ENCODE assay signal across 20 cellular contexts in genomic region chr5:179812135-179812825, GRCh38. TPM values are rescaled to one million over a fixed set of nuclear protein-coding genes. Genes with fewer than 3 reads are reported as not detected.
DNase-seq lines count a peak whose midpoint lies in the region; ATAC-seq and TF ChIP-seq lines count a peak whose summit lies in the region.
"Had no signal": no experiment of that assay in that cellular context is flagged by ENCODE, and none has a peak within 500 bp of the region (broad histone marks: within the 10 kb centered on the region; RNA-seq: fewer than 3 reads in every experiment).

No MANE protein-coding gene starts in this region.

- ATAC-seq in HG02852 (IDR thresholded peaks at IDR 0.05; ENCODE audit: unreplicated experiment): no peak
- ATAC-seq in aorta (ENCODE audit: low FRiP score): no peak

- H3K27ac ChIP-seq in osteoblast (ENCODE audit: low read depth, low read length) (no peak overlapping the region), aorta (ENCODE audit: low read depth in 1 of 2, low read length in 2 of 2) (no peak overlapping the region)
- H3K27ac ChIP-seq: SK-N-MC had no signal

- no peaks in the 10 kb centered on the region for H3K79me2 ChIP-seq in osteoblast (ENCODE audit: insufficient read depth, low read length)

- intact Hi-C loops in aorta (cut with DNase I): no loop called here

- DNase-seq in ELF-1 (ENCODE audit: low read depth, low spot score) (peak; percentile 3), G401 (ENCODE audit: low spot score) (peak; percentile 98), cerebellum (ENCODE audit: low spot score) (peak; percentile 83), osteoblast (ENCODE audit: insufficient read length, low spot score, missing footprints) (peak; percentile 9), T-helper 2 cell (no peak), aorta (no peak)
- no peak for DNase-seq in activated effector memory CD4-positive, alpha-beta T cell treated with anti-CD3 and anti-CD28 coated beads, Interleukin-2, amount 50 U/mL, for 16 hours
- DNase-seq: CD4-positive, alpha-beta memory T cell; DND-41; Karpas-422; NCI-H1092; NCI-H1436; NCI-H187 treated with DMSO at 0.1 percent for 48 hours; NCI-H524 treated with DMSO at 0.1 percent for 48 hours; NCI-H774; RPMI8226; SIG-M5 had no signal

- H2AFZ ChIP-seq in osteoblast (ENCODE audit: low read length): no peak overlapping the region

- WGBS in aorta, 2 donors: 84 to 88% methylated on average over 27 of the region's 27 CpGs

- H3K27me3 ChIP-seq in osteoblast (ENCODE audit: insufficient read depth, low read length) (no peaks in the 10 kb centered on the region), aorta (ENCODE audit: control insufficient read depth in 1 of 2, insufficient read depth in 2 of 2, low read length in 1 of 2) (no peaks in the 10 kb centered on the region)

- peaks cover 3% of the 10 kb centered on the region for H3K4me1 ChIP-seq in osteoblast (ENCODE audit: insufficient read depth, low read length)
- no peaks in the 10 kb centered on the region for H3K4me1 ChIP-seq in aorta (ENCODE audit: control insufficient read depth in 1 of 2, insufficient read depth in 2 of 2, low read length in 2 of 2)

- H3K9me3 ChIP-seq in osteoblast (ENCODE audit: low read depth, low read length): no peaks in the 10 kb centered on the region
- H3K9me3 ChIP-seq in aorta (ENCODE audit: control insufficient read depth, low read length): no peaks in the 10 kb centered on the region

- no peak overlapping the region for H3K4me2 ChIP-seq in osteoblast (ENCODE audit: insufficient read depth, low read length)

- in situ Hi-C loops in G401 (cut with HindIII; ENCODE audit: low sequenced_read_pairs): loop anchor here (10.0 kb wide), 1 partner anchor 57 kb away; no protein-coding TSS in a partner anchor

- no peaks in the 10 kb centered on the region for H3K36me3 ChIP-seq in osteoblast (ENCODE audit: insufficient read depth, low read length)
- H3K36me3 ChIP-seq in aorta (ENCODE audit: control insufficient read depth in 1 of 2, insufficient read depth in 2 of 2, low read length in 1 of 2): no peaks in the 10 kb centered on the region

- H3K4me3 ChIP-seq in osteoblast (ENCODE audit: insufficient read depth, low read length) (no peak overlapping the region), aorta (ENCODE audit: low read length in 2 of 2) (no peak overlapping the region)
- H3K4me3 ChIP-seq: SK-N-MC had no signal

- no peak for TF ChIP-seq CTCF in osteoblast (IDR thresholded peaks at IDR 0.05; ENCODE audit: extremely low read depth, low read depth, low read length)

- no peaks in the 10 kb centered on the region for H4K20me1 ChIP-seq in osteoblast (ENCODE audit: insufficient read depth, low read length)

RNA-seq across cellular contexts. Expression of gene MGAT4B, which starts 5.6 kb away (rescaled TPM):
- 122 and 128 TPM in 2 replicates for total RNA-seq in G401 (2014; rRNA removed; shearing (Covaris generic))
- 56.1 TPM for total RNA-seq in cerebellum
- 90.5 and 95.9 TPM in 2 replicates for total RNA-seq in osteoblast
- total RNA-seq in aorta: 10 to 100 TPM; 56.0 to 78.8 TPM
- polyA plus RNA-seq in aorta: 10 to 100 TPM; 74.6 to 77.3 TPM

RNA-seq across cellular contexts. Expression of gene SQSTM1, which starts 8.4 kb away (rescaled TPM):
- total RNA-seq in G401 (2014; rRNA removed; shearing (Covaris generic)): 139 and 150 TPM in 2 replicates
- total RNA-seq in cerebellum (53.8 TPM), osteoblast (826 and 992 TPM in 2 replicates), aorta (100 to 1,000 TPM; 333 to 404 TPM)
- polyA plus RNA-seq in aorta: 100 to 1,000 TPM; 152 to 358 TPM

RNA-seq across cellular contexts. Expression of gene LTC4S, which starts 18.5 kb away (rescaled TPM):
- total RNA-seq in G401 (2014; rRNA removed; shearing (Covaris generic)): 7.1 and 9.4 TPM in 2 replicates
- total RNA-seq in cerebellum (2.7 TPM), osteoblast (1.4 and 1.5 TPM in 2 replicates), aorta (10 to 100 TPM; 16.1 to 34.7 TPM)
- polyA plus RNA-seq in aorta: 1 to 10 TPM; 6.6 to 9.3 TPM
- total RNA-seq: HT-29 had no signal

RNA-seq across cellular contexts. Expression of gene MRNIP, which starts 46.3 kb away (rescaled TPM):
- total RNA-seq in G401 (2014; rRNA removed; shearing (Covaris generic)): 22.0 and 38.5 TPM in 2 replicates
- 33.9 TPM for total RNA-seq in cerebellum
- 10.1 and 12.7 TPM in 2 replicates for total RNA-seq in osteoblast
- total RNA-seq in aorta: 10 to 100 TPM; 22.9 to 46.6 TPM
- 100 to 1,000 TPM in 1 of 2 donors, 10 to 100 TPM in 1; 24.2 to 103 TPM for polyA plus RNA-seq in aorta

Comparison
In these comparisons a context has a peak if more than half of its experiments do, and no peak if none do; other contexts are left out.
1. DNase-seq: peak in ELF-1 (single experiment), G401 (single experiment), cerebellum (single experiment) and osteoblast (single experiment); none in activated effector memory CD4-positive, alpha-beta T cell treated with anti-CD3 and anti-CD28 coated beads, Interleukin-2, amount 50 U/mL, for 16 hours (single experiment), T-helper 2 cell (0 of 5) and aorta (0 of 2).